ENCODE assay signal across 8 cellular contexts in the genomic region with DNA sequence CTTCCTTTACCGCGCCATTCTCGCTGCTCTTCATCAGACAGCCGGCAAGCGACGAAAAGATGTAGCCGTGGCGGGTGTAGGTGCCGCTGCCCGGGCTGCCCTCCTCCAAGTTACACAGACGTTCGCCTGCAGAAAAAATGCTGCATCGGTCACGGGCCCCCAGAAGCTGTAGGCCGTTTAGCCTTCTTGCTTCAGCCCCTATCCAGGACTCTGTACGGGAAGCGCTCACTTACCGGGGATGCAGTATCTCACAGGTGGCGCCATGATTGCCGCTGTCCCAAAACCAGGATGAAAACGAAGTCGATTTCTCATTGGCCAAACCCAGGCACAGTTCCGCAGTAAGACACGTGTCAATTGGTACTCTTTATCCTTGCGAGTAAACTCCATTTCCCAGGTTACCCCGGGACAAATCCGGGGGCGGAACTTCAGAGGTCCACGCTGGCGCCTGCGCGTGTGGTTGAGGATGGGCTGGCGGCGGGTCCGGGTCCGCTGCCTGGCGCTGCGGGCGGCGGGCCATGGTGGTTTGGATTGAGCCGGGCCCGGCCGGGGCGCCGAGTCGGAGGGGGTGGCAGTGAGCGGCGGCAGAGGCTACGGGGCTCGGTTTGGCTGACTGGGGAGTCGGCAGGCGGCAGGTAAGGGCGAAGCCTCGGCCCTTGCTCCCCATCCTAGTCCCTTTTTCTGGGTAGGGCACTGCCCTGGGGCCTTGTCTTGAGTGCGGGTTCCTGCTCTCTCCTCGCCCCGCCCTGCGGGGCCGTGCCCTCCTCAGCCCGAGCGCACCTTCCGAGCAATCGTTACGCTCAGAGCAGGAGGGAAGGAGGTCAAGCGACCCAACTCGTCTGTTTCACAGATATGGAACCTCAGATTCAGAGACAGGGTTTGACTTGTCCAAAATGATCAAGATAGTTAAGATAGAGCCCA. TPM values are rescaled to one million over a fixed set of nuclear protein-coding genes. Genes with fewer than 3 reads are reported as not detected.
DNase-seq lines count a peak whose midpoint lies in the region; ATAC-seq and TF ChIP-seq lines count a peak whose summit lies in the region.

A gene with protein sequence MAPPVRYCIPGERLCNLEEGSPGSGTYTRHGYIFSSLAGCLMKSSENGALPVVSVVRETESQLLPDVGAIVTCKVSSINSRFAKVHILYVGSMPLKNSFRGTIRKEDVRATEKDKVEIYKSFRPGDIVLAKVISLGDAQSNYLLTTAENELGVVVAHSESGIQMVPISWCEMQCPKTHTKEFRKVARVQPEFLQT (minus strand): TSS at position 285 of the 918 bp plus-strand sequence. CDS start 21 bp downstream, at position 264.
A gene (plus strand): TSS at position 454 of the 918 bp plus-strand sequence. CDS start 5,501 bp downstream, outside the sequence.

- TF ChIP-seq CTCF in H9 (conservative IDR thresholded peaks at IDR 0.05), result peak; percentile 24; the same call in 1 of the 3 replicates
- TF ChIP-seq CTCF in nephron progenitor cell (IDR thresholded peaks at IDR 0.05), result no peak

- H2BK12ac ChIP-seq in H9 (ENCODE audit: insufficient read length, low read depth, low read length), result no peak within 1 kb of the TSS

- H3K4me3 ChIP-seq in MG63, result peak within 1 kb of the TSS; percentile 81

- H2BK5ac ChIP-seq in H9 (ENCODE audit: insufficient read length, low read length), result no peak within 1 kb of the TSS

- peak within 1 kb of the TSS; percentile 91 for H3K14ac ChIP-seq in H9 (ENCODE audit: insufficient read depth, low read length)

- H3K4me3 Mint-ChIP-seq in H9, result peak within 1 kb of the TSS; percentile 98 to 99
- H3K4me3 Mint-ChIP-seq in nephron progenitor cell, result peak within 1 kb of the TSS; percentile 96
- peak within 1 kb of the TSS; percentile 98 to 99 for H3K4me3 Mint-ChIP-seq in stimulated activated naive CD8-positive, alpha-beta T cell treated with anti-CD3 and anti-CD28 coated beads, Interleukin-15, amount 100 ng/mL, for 72 hours

- H3K4me1 ChIP-seq in ES-I3 (ENCODE audit: insufficient read depth, low read length) (peaks cover 4% of the 10 kb centered on the region; the same call in 1 of the 2 replicates), H9 (ENCODE audit: insufficient read depth, low read length) (peaks cover 3% of the 10 kb centered on the region)

- H3K4me2 ChIP-seq in H9 (ENCODE audit: insufficient read depth, insufficient read length, low read length), result peak within 1 kb of the TSS; percentile 96

- H3K4me1 Mint-ChIP-seq in H9 (peaks cover 16 to 21% of the 10 kb centered on the region in 2 experiments), nephron progenitor cell (peaks cover 47% of the 10 kb centered on the region)
- peaks cover 70% of the 10 kb centered on the region for H3K4me1 Mint-ChIP-seq in stimulated activated naive CD8-positive, alpha-beta T cell treated with anti-CD3 and anti-CD28 coated beads, Interleukin-15, amount 100 ng/mL, for 72 hours

- H3K23ac ChIP-seq in H9 (ENCODE audit: insufficient read length, low read depth, low read length), result no peak within 1 kb of the TSS

- H2BK20ac ChIP-seq in H9 (ENCODE audit: low read depth, low read length, poor library complexity, severe bottlenecking), result no peak within 1 kb of the TSS

- H3K27ac ChIP-seq in H9 (ENCODE audit: insufficient read length, low read depth, low read length), result no peak within 1 kb of the TSS

- H3K36me3 ChIP-seq in ES-I3 (ENCODE audit: insufficient read depth, low read length) (peaks cover under 1% of the 10 kb centered on the region; the same call in 1 of the 2 replicates), MG63 (peaks cover 29% of the 10 kb centered on the region)

- H3T11ph ChIP-seq in H9 (ENCODE audit: low read length), result no peak within 1 kb of the TSS

- H3K27ac Mint-ChIP-seq in H9 (peak within 1 kb of the TSS; percentile 55 to 99 (median 96); a peak in 6 of 7 replicates), nephron progenitor cell (peak within 1 kb of the TSS; percentile 82)
- peak within 1 kb of the TSS; percentile 90 to 99 for H3K27ac Mint-ChIP-seq in stimulated activated naive CD8-positive, alpha-beta T cell treated with anti-CD3 and anti-CD28 coated beads, Interleukin-15, amount 100 ng/mL, for 72 hours

- H2AK5ac ChIP-seq in H9 (ENCODE audit: insufficient read length, low read length), result no peak within 1 kb of the TSS

- peak; percentile 97 for ATAC-seq in stimulated activated naive CD8-positive, alpha-beta T cell treated with anti-CD3 and anti-CD28 coated beads, Interleukin-15, amount 100 ng/mL, for 72 hours

- 0 out of 2 replicates have a peak, but pooled peaks cover 2% of the 10 kb centered on the region for H3K27me3 Mint-ChIP-seq in H9 (ENCODE audit: low read depth)
- H3K27me3 Mint-ChIP-seq in nephron progenitor cell (ENCODE audit: low read depth, poor library complexity), result no peaks in the 10 kb centered on the region
- H3K27me3 Mint-ChIP-seq in stimulated activated naive CD8-positive, alpha-beta T cell treated with anti-CD3 and anti-CD28 coated beads, Interleukin-15, amount 100 ng/mL, for 72 hours, result no peaks in the 10 kb centered on the region

- H3K36me3 Mint-ChIP-seq in H9 (ENCODE audit: insufficient read depth in 1 of 3, low read depth in 3 of 3) (peaks cover 16 to 34% (median 28%) of the 10 kb centered on the region in 3 experiments), nephron progenitor cell (ENCODE audit: low read depth) (peaks cover 32% of the 10 kb centered on the region)

- peaks cover 12% of the 10 kb centered on the region; the same call in 1 of the 2 replicates for H3K79me2 ChIP-seq in H9 (ENCODE audit: insufficient read depth, low read length)

- H3K9ac ChIP-seq in ES-I3 (ENCODE audit: low read depth, low read length) (peak within 1 kb of the TSS; percentile 68), H9 (ENCODE audit: extremely low read depth, insufficient read length, low read length) (peak within 1 kb of the TSS; percentile 77)

- no peaks in the 10 kb centered on the region; the same call in 1 of the 2 replicates for H3K27me3 ChIP-seq in H9 (ENCODE audit: insufficient read depth, low read length)
- no peaks in the 10 kb centered on the region for H3K27me3 ChIP-seq in MG63

- no CpG with 5 or more reads among the region's 66 CpGs for WGBS in H9 (ENCODE audit: extremely low coverage, insufficient read length, low lambda C conversion rate)

- no peak within 1 kb of the TSS for H3K56ac ChIP-seq in H9 (ENCODE audit: insufficient read length, low read depth, low read length)

- H4K20me1 ChIP-seq in H9 (ENCODE audit: control insufficient read depth, insufficient read depth, insufficient read length), result no peaks in the 10 kb centered on the region

- H3K9me3 ChIP-seq in ES-I3 (ENCODE audit: control insufficient read depth, insufficient read depth, low read length) (no peaks in the 10 kb centered on the region), H9 (ENCODE audit: control insufficient read depth, low read depth, low read length) (no peaks in the 10 kb centered on the region), MG63 (no peaks in the 10 kb centered on the region)

- no peak within 1 kb of the TSS for H2BK120ac ChIP-seq in H9 (ENCODE audit: low read depth, low read length, poor library complexity, severe bottlenecking)

- DNase-seq in H9 (peak; percentile 97), MG63 (peak; percentile 95), SHP77 treated with DMSO at 0.1 percent for 48 hours (lab: John Stamatoyannopoulos, UW) (peak; percentile 95), fibroblast of the conjunctiva (ENCODE audit: low read depth) (peak; percentile 90), nephron progenitor cell (peak; percentile 91)
- peak; percentile 97 for DNase-seq in activated effector memory CD4-positive, alpha-beta T cell treated with anti-CD3 and anti-CD28 coated beads, Interleukin-2, amount 50 U/mL, for 16 hours
- peak; percentile 87 to 92 for DNase-seq in stimulated activated naive CD8-positive, alpha-beta T cell treated with anti-CD3 and anti-CD28 coated beads, Interleukin-15, amount 100 ng/mL, for 72 hours

- no peak within 1 kb of the TSS for H3K4ac ChIP-seq in H9 (ENCODE audit: low read depth, low read length)

- no peak within 1 kb of the TSS for H4K8ac ChIP-seq in H9 (replicated peaks; ENCODE audit: insufficient read length, low read depth, low read length)

- H3K79me1 ChIP-seq in H9 (ENCODE audit: insufficient read depth, low read depth, low read length, poor library complexity, severe bottlenecking), result peaks cover 3% of the 10 kb centered on the region

- no peak within 1 kb of the TSS for H4K5ac ChIP-seq in H9 (ENCODE audit: insufficient read length, low read depth, low read length)

- H3K9me3 Mint-ChIP-seq in H9 (no peaks in the 10 kb centered on the region), nephron progenitor cell (no peaks in the 10 kb centered on the region)
- H3K9me3 Mint-ChIP-seq in stimulated activated naive CD8-positive, alpha-beta T cell treated with anti-CD3 and anti-CD28 coated beads, Interleukin-15, amount 100 ng/mL, for 72 hours, result no peaks in the 10 kb centered on the region

- H2BK15ac ChIP-seq in H9 (ENCODE audit: low read depth, low read length), result no peak within 1 kb of the TSS

- no peak within 1 kb of the TSS for H2AFZ ChIP-seq in H9 (ENCODE audit: low read length)

- no peak within 1 kb of the TSS for H4K91ac ChIP-seq in H9 (ENCODE audit: insufficient read length, low read depth, low read length)

- peak within 1 kb of the TSS; percentile 76 for H3K18ac ChIP-seq in H9 (ENCODE audit: insufficient read length, low read depth, low read length)

- H3K23me2 ChIP-seq in H9 (ENCODE audit: insufficient read length, low read depth, low read length, poor library complexity, severe bottlenecking), result peaks cover 12% of the 10 kb centered on the region

RNA-seq across cellular contexts. Expression of the first gene that starts in this region (rescaled TPM):
- 60.3 and 66.4 TPM in 2 replicates for total RNA-seq in H9 (2021)
- total RNA-seq in MG63 (2014; rRNA removed; shearing (Covaris generic); ENCODE audit: low replicate concordance), result 42.8 and 45.6 TPM in 2 replicates

RNA-seq across cellular contexts. Expression of the second gene that starts in this region (rescaled TPM):
- total RNA-seq in H9 (2021), result 43.9 and 45.4 TPM in 2 replicates
- 40.4 and 41.5 TPM in 2 replicates for total RNA-seq in MG63 (2014; rRNA removed; shearing (Covaris generic); ENCODE audit: low replicate concordance)
